ENCODE assay signal across 25 cellular contexts in the genomic region with DNA sequence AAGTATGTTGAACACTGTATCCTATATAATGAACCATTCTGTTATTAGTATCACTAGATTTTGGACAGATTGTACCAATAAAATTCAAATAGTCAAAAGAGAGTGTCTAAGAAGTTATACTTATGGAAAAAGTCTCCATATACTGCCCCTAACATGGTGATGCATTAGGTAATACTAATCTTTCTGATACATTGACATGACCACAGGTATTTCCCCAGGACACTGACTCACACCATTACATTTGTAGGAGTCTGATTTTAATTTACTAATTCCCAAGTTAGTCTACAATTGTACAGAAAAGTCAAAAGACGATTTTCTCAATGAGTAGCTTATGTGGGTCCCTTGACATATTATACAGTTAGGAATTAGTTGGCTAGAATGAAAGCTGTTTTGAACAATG.
"Had no signal": no experiment of that assay in that cellular context is flagged by ENCODE, and none has a peak within 500 bp of the region (broad histone marks: within the 10 kb centered on the region; RNA-seq: fewer than 3 reads in every experiment).

No MANE protein-coding gene starts in this region.

- H3K4me1 ChIP-seq: left lung, lower lobe of right lung, right atrium auricular region, right lobe of liver, tibial nerve, uterus had no signal

- H3K27ac ChIP-seq: left lung, lower lobe of right lung, ovary, right atrium auricular region, right lobe of liver, tibial nerve, uterus had no signal

- H3K36me3 Mint-ChIP-seq: mesothelial cell of epicardium; naive thymus-derived CD4-positive, alpha-beta T cell; natural killer cell treated with Interleukin-12 subunit alpha and Interleukin-12 subunit beta and Interleukin-15 and Interleukin-18, amount 100 ng/mL, for 72 hours; stimulated activated memory B cell treated with anti-CD40 and anti-IgM and Interleukin-4, amounts not matched to agents 10 μg/mL and 1 μg/mL and 100 μg/mL, for 72 hours; type B pancreatic cell had no signal

- H3K27me3 ChIP-seq: left lung, ovary, right atrium auricular region, right lobe of liver, tibial nerve, uterus had no signal

- H3K9me3 ChIP-seq: left lung, lower lobe of right lung, ovary, right atrium auricular region, right lobe of liver, tibial nerve, uterus had no signal

- H3K4me3 Mint-ChIP-seq: mesothelial cell of epicardium; naive thymus-derived CD4-positive, alpha-beta T cell; natural killer cell treated with Interleukin-12 subunit alpha and Interleukin-12 subunit beta and Interleukin-15 and Interleukin-18, amount 100 ng/mL, for 72 hours; stimulated activated memory B cell treated with anti-CD40 and anti-IgM and Interleukin-4, amounts not matched to agents 10 μg/mL and 1 μg/mL and 100 μg/mL, for 72 hours; stimulated activated naive CD8-positive, alpha-beta T cell treated with anti-CD3 and anti-CD28 coated beads, Interleukin-15, amount 100 ng/mL, for 72 hours; type B pancreatic cell had no signal

- H3K4me1 Mint-ChIP-seq: mesothelial cell of epicardium; naive thymus-derived CD4-positive, alpha-beta T cell; stimulated activated memory B cell treated with anti-CD40 and anti-IgM and Interleukin-4, amounts not matched to agents 10 μg/mL and 1 μg/mL and 100 μg/mL, for 72 hours; stimulated activated naive CD8-positive, alpha-beta T cell treated with anti-CD3 and anti-CD28 coated beads, Interleukin-15, amount 100 ng/mL, for 72 hours had no signal

- H3K9me3 Mint-ChIP-seq: mesothelial cell of epicardium; natural killer cell treated with Interleukin-12 subunit alpha and Interleukin-12 subunit beta and Interleukin-15 and Interleukin-18, amount 100 ng/mL, for 72 hours; type B pancreatic cell had no signal

- DNase-seq: hippocampal formation; kidney glomerular epithelial cell; left colon; left lung; lower lobe of right lung; mesendoderm; naive thymus-derived CD4-positive, alpha-beta T cell; ovary; right lobe of liver; stimulated activated CD4-positive, alpha-beta T cell treated with anti-CD3 and anti-CD28 coated beads, Interleukin-1b, Interleukin-23, amount 100 ng/mL, for 48 hours; stimulated activated CD4-positive, alpha-beta T cell treated with anti-CD3 and anti-CD28 coated beads, Interleukin-2, amount 100 ng/mL, for 48 hours; stimulated activated CD4-positive, alpha-beta T cell treated with anti-CD3 and anti-CD28 coated beads, Interleukin-4, amount 100 ng/mL, for 4 hours; stimulated activated CD8-positive, alpha-beta memory T cell treated with anti-CD3 and anti-CD28 coated beads, Interleukin-4, amount 100 ng/mL, for 48 hours; stimulated activated naive CD4-positive, alpha-beta T cell treated with Interleukin-2 at 50 U/mL for 16 hours; stimulated activated naive CD8-positive, alpha-beta T cell treated with anti-CD3 and anti-CD28 coated beads, Interleukin-15, amount 100 ng/mL, for 72 hours; substantia nigra; uterus had no signal

- H3K4me3 ChIP-seq: left lung, lower lobe of right lung, ovary, right atrium auricular region, right lobe of liver, smooth muscle cell, tibial nerve, uterus had no signal

- H3K27me3 Mint-ChIP-seq: naive thymus-derived CD4-positive, alpha-beta T cell; natural killer cell treated with Interleukin-12 subunit alpha and Interleukin-12 subunit beta and Interleukin-15 and Interleukin-18, amount 100 ng/mL, for 72 hours; progenitor cell of endocrine pancreas; stimulated activated memory B cell treated with anti-CD40 and anti-IgM and Interleukin-4, amounts not matched to agents 10 μg/mL and 1 μg/mL and 100 μg/mL, for 72 hours; stimulated activated naive CD8-positive, alpha-beta T cell treated with anti-CD3 and anti-CD28 coated beads, Interleukin-15, amount 100 ng/mL, for 72 hours had no signal

- ATAC-seq: left colon; left lung; lower lobe of right lung; naive thymus-derived CD4-positive, alpha-beta T cell; natural killer cell treated with Interleukin-12 subunit alpha and Interleukin-12 subunit beta and Interleukin-15 and Interleukin-18, amount 100 ng/mL, for 72 hours; right lobe of liver; stimulated activated memory B cell treated with anti-CD40 and anti-IgM and Interleukin-4, amounts not matched to agents 10 μg/mL and 1 μg/mL and 100 μg/mL, for 72 hours; stimulated activated naive CD8-positive, alpha-beta T cell treated with anti-CD3 and anti-CD28 coated beads, Interleukin-15, amount 100 ng/mL, for 72 hours had no signal

- H3K36me3 ChIP-seq: left lung, lower lobe of right lung, ovary, right atrium auricular region, right lobe of liver, tibial nerve, uterus had no signal

- H3K27ac Mint-ChIP-seq: mesothelial cell of epicardium; naive thymus-derived CD4-positive, alpha-beta T cell; natural killer cell treated with Interleukin-12 subunit alpha and Interleukin-12 subunit beta and Interleukin-15 and Interleukin-18, amount 100 ng/mL, for 72 hours; progenitor cell of endocrine pancreas; stimulated activated memory B cell treated with anti-CD40 and anti-IgM and Interleukin-4, amounts not matched to agents 10 μg/mL and 1 μg/mL and 100 μg/mL, for 72 hours; stimulated activated naive CD8-positive, alpha-beta T cell treated with anti-CD3 and anti-CD28 coated beads, Interleukin-15, amount 100 ng/mL, for 72 hours; type B pancreatic cell had no signal

- H3K4me2 ChIP-seq: smooth muscle cell had no signal
